Comparison of ENCODE assay signal across 2 cellular contexts in the genomic region with DNA sequence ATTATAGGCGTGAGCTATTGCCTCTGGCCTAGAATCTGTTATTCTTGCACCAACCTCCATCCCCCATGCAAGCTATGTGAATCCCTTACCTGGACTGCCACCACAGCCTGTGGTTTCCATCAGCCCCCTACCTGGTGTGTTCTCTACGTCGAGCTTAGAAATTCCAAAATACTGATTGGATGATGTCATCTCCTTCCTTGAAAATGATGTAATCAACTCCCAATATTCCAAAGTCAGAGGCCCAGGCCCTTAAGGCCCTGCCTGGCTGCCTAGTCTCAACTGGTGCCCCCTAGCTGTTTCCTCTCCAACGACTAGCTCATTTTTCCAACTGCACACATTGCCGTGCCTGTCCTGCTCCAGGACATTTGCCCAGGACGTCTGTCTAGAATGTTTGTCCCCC.
TF ChIP-seq lines count a peak whose summit lies in the region.

No MANE protein-coding gene starts in this region.

TF ChIP-seq in HepG2, 621 proteins besides CTCF, POLR2A, EP300 and RAD21:
- peak; percentile 97 for TF ChIP-seq ATF7 (IDR thresholded peaks at IDR 0.05)
- TF ChIP-seq ATF7 (CRISPR knock-in tag; IDR thresholded peaks at IDR 0.05) = no peak
- TF ChIP-seq ZNF816 (CRISPR knock-in tag; IDR thresholded peaks at IDR 0.05; ENCODE audit: borderline replicate concordance) = no peak
- peak; percentile 49; the same call in 1 of the 2 replicates for TF ChIP-seq CREB1 (IDR thresholded peaks at IDR 0.05)
- TF ChIP-seq CREB1 (CRISPR knock-in tag; IDR thresholded peaks at IDR 0.05) = no peak

TF ChIP-seq in K562, 482 proteins besides CTCF, POLR2A, EP300 and RAD21:
- TF ChIP-seq ATF7 (IDR thresholded peaks at IDR 0.05) (peak; percentile 67; the same call in 1 of the 2 replicates), CEBPG (CRISPR knock-in tag; IDR thresholded peaks at IDR 0.05) (no peak), CEBPG (tag; conservative IDR thresholded peaks at IDR 0.05 in 1 of 2, IDR thresholded peaks at IDR 0.05 in 1 of 2) (0 out of 4 replicates have a peak, but pooled peaks of 1 of the 2 experiments have one; percentile 32), MAZ (CRISPR knock-in tag; conservative IDR thresholded peaks at IDR 0.05 in 1 of 2, IDR thresholded peaks at IDR 0.05 in 1 of 2) (no peak), ILF3 (IDR thresholded peaks at IDR 0.05; ENCODE audit: borderline replicate concordance) (no peak)
- TF ChIP-seq, protein P1, sequence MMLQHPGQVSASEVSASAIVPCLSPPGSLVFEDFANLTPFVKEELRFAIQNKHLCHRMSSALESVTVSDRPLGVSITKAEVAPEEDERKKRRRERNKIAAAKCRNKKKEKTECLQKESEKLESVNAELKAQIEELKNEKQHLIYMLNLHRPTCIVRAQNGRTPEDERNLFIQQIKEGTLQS (IDR thresholded peaks at IDR 0.05) = peak; percentile 76
- TF ChIP-seq, protein P1 (CRISPR knock-in tag; conservative IDR thresholded peaks at IDR 0.05) = no peak
- TF ChIP-seq, protein P2, sequence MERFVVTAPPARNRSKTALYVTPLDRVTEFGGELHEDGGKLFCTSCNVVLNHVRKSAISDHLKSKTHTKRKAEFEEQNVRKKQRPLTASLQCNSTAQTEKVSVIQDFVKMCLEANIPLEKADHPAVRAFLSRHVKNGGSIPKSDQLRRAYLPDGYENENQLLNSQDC (CRISPR knock-in tag; IDR thresholded peaks at IDR 0.05) = no peak
